In the genomic region with DNA sequence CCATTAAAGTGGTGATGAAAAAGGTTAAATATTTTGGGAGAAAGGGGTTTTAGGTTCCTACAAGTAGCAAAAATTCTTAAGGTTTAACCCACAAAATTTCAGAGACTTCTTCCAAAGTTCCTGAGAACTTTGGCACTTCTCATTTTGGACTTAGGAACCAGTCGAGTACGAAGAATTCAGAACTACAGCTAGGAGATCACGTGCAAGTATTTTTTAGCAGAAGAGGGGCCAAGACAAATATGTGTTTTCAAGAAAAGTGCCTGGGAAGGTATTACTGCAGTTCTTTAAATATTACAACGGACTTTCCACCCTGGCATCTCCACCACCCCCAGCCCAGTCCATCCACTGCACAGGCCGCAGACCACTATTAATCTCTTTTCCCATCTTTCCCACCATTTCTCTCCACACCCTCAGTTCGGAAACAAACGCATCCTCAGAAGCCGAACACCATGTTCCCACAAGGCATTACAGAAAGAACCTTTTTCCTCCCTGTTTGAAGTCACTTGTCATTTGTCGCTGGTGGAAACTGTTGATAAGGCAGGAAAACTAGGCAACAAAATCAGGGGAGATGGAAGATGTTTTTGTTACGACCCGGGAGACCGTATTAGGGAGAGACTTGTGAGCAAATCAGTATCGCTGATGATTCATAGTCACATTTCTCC, we compare ENCODE assay signal across 9 cellular contexts. TPM values are rescaled to one million over a fixed set of nuclear protein-coding genes. Genes with fewer than 3 reads are reported as not detected.
DNase-seq lines count a peak whose midpoint lies in the region; ATAC-seq, FAIRE-seq and TF ChIP-seq lines count a peak whose summit lies in the region.
"Had no signal": no experiment of that assay in that cellular context is flagged by ENCODE, and none has a peak within 500 bp of the region (broad histone marks: within the 10 kb centered on the region; RNA-seq: fewer than 3 reads in every experiment).

No MANE protein-coding gene starts in this region.

- ATAC-seq in GM18909 (IDR thresholded peaks at IDR 0.05; ENCODE audit: poor library complexity, unreplicated experiment), result no peak

- H3K4me3 Mint-ChIP-seq in astrocyte (ENCODE audit: unreplicated experiment), result peak overlapping the region; percentile 99

- peaks cover 84% of the 10 kb centered on the region for H4K20me1 ChIP-seq in astrocyte (ENCODE audit: insufficient read depth, low read length)

- DNase-seq in AG09309 (ENCODE audit: low read depth) (no peak), astrocyte (ENCODE audit: low read depth) (peak; percentile 89), left ventricle myocardium inferior (no peak), retinal pigment epithelial cell (ENCODE audit: low read depth) (no peak), DMS 273 treated with DMSO at 0.1 percent for 48 hours (lab: John Stamatoyannopoulos, UW) (no peak), prostate gland (ENCODE audit: low spot score) (no peak)
- no peak for DNase-seq in stimulated activated CD4-positive, alpha-beta T cell treated with anti-CD3 and anti-CD28 coated beads, Interleukin-15, amount 100 ng/mL, for 24 hours
- DNase-seq: effector CD4-positive, alpha-beta T cell had no signal

- H3K4me1 ChIP-seq in astrocyte (ENCODE audit: insufficient read depth, low read length) (peaks cover 35% of the 10 kb centered on the region), left ventricle myocardium inferior (peaks cover 42% of the 10 kb centered on the region), prostate gland (replicated peaks) (no peaks in the 10 kb centered on the region)

- peaks cover 56% of the 10 kb centered on the region for H3K4me1 Mint-ChIP-seq in astrocyte (ENCODE audit: low read depth, unreplicated experiment)

- H3K9ac ChIP-seq in astrocyte (ENCODE audit: low read length), result peak overlapping the region; percentile 98

- peaks cover 100% of the 10 kb centered on the region for H3K79me2 ChIP-seq in astrocyte (ENCODE audit: insufficient read depth, low read length)

- no peaks in the 10 kb centered on the region for H3K27me3 ChIP-seq in astrocyte (ENCODE audit: insufficient read depth, low read length)
- H3K27me3 ChIP-seq in left ventricle myocardium inferior (ENCODE audit: low read depth), result peaks cover 64% of the 10 kb centered on the region
- H3K27me3 ChIP-seq in prostate gland (replicated peaks; ENCODE audit: insufficient read depth), result no peaks in the 10 kb centered on the region

- H3K27ac ChIP-seq in astrocyte (ENCODE audit: low read depth, low read length), result peak overlapping the region; percentile 91
- H3K27ac ChIP-seq in left ventricle myocardium inferior (replicated peaks), result peak overlapping the region; percentile 69
- H3K27ac ChIP-seq in prostate gland, result peak overlapping the region in 1 of 2 donors; percentile 21

- peaks cover 30% of the 10 kb centered on the region for H3K36me3 Mint-ChIP-seq in astrocyte (ENCODE audit: low read depth, unreplicated experiment)

- H3K36me3 ChIP-seq in astrocyte (ENCODE audit: insufficient read depth, low read length) (peaks cover 62% of the 10 kb centered on the region), left ventricle myocardium inferior (no peaks in the 10 kb centered on the region), prostate gland (no peaks in the 10 kb centered on the region)

- peak overlapping the region; percentile 34 for H3K27ac Mint-ChIP-seq in astrocyte (ENCODE audit: unreplicated experiment)

- H3K9me3 ChIP-seq in astrocyte (ENCODE audit: insufficient read depth, low read depth, low read length), result no peaks in the 10 kb centered on the region
- H3K9me3 ChIP-seq in left ventricle myocardium inferior (replicated peaks), result no peaks in the 10 kb centered on the region
- H3K9me3 ChIP-seq in prostate gland, result no peaks in the 10 kb centered on the region

- TF ChIP-seq POLR2A in prostate gland (IDR thresholded peaks at IDR 0.05), result no peak

- WGBS in prostate gland, result 22% methylated on average over 13 of the region's 13 CpGs

- H3K4me3 ChIP-seq in AG09309 (ENCODE audit: control insufficient read depth, low read depth, low read length) (peak overlapping the region; percentile 60), astrocyte (ENCODE audit: insufficient read depth, low read depth, low read length) (peak overlapping the region; percentile 91), left ventricle myocardium inferior (peak overlapping the region; percentile 54), retinal pigment epithelial cell (ENCODE audit: low read length) (peak overlapping the region; percentile 30), prostate gland (no peak overlapping the region)

- H3K4me2 ChIP-seq in astrocyte (ENCODE audit: low read length), result peak overlapping the region; percentile 94

- peak; percentile 83 for FAIRE-seq in astrocyte (lab: Jason Lieb, UNC)

- TF ChIP-seq CTCF in AG09309 (IDR thresholded peaks at IDR 0.05; ENCODE audit: control insufficient read depth, insufficient read depth, low read depth, low read length, missing control alignments) (no peak), astrocyte (IDR thresholded peaks at IDR 0.05; ENCODE audit: insufficient read depth, low read depth, low read length) (no peak), left ventricle myocardium inferior (IDR thresholded peaks at IDR 0.05; ENCODE audit: borderline replicate concordance) (no peak), retinal pigment epithelial cell (conservative IDR thresholded peaks at IDR 0.05; ENCODE audit: low read depth, low read length) (no peak), prostate gland (IDR thresholded peaks at IDR 0.05) (no peak)

- H3K9me3 Mint-ChIP-seq in astrocyte (ENCODE audit: unreplicated experiment), result no peaks in the 10 kb centered on the region

- no peak overlapping the region for H2AFZ ChIP-seq in astrocyte (ENCODE audit: low read depth, low read length)

- H3K27me3 Mint-ChIP-seq in astrocyte (ENCODE audit: low read depth, unreplicated experiment), result no peaks in the 10 kb centered on the region

- intact Hi-C loops in left ventricle myocardium inferior (cut with micrococcal nuclease), result no loop called here
- intact Hi-C loops in prostate gland (cut with DNase I), result loop anchor here (5.0 kb wide), 1 partner anchor 783 kb away; no protein-coding TSS in a partner anchor

RNA-seq across cellular contexts. Expression of a gene that starts 7.1 kb away (rescaled TPM):
- total RNA-seq in astrocyte, result 103 and 164 TPM in 2 replicates
- 8.6 TPM for total RNA-seq in left ventricle myocardium inferior
- 1 to 10 TPM in 1 of 2 donors, under 1 TPM in 1; 0.73 to 6.6 TPM for total RNA-seq in prostate gland

Comparison
In these comparisons a context has a peak if more than half of its experiments do, and no peak if none do; other contexts are left out.
1. H3K4me3 ChIP-seq: peak in AG09309 (single experiment), astrocyte (single experiment), left ventricle myocardium inferior (single experiment) and retinal pigment epithelial cell (single experiment); none in prostate gland (0 of 2).
2. RNA of a gene that starts 7.1 kb away (total RNA-seq): 103 to 164 TPM in astrocyte; 8.6 TPM in left ventricle myocardium inferior (single experiment) and 0.73 to 6.6 TPM in prostate gland; every median in the first group is over 10 times any median in the second.